ENCODE assay signal across 1 cellular context in the genomic region with DNA sequence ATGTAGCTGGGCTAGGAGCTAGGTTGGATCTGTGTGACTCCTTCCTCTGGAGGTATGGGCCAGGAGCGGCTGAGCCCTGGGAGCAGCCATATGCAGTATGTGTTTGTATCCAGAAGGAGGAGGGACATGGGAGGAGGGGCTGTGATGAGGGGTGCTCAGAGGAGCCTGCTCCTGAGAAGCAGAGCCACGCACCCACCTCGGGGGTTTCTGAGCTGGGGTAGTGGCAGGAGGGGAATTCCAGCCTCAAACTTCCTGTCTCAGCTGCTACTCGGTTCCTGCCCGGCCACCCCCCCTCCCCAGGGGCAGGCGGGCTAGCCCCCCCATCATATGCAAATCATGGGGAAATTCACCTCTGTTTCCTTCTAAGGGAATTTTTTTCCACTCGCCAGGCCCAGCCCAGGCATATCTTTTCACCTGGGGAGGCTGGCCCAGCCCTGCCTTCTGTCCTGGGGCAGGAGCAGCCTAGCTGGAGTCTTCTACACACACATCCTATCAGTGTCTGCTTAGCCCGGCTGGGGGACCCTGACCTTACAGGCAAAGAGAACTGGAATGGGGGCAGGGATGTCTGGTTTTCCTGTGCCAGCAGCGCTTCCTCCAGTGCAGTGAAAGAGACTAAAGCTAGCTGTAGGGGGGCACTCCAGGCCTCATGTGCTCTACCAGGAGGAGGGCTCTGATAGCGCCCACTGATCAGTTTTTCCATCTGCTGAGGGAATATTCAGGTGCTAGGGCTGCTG.
TF ChIP-seq lines count a peak whose summit lies in the region.

No MANE protein-coding gene starts in this region.

TF ChIP-seq in K562, 482 proteins besides CTCF, POLR2A, EP300 and RAD21 (continued from another document):
- TF ChIP-seq, protein P1, sequence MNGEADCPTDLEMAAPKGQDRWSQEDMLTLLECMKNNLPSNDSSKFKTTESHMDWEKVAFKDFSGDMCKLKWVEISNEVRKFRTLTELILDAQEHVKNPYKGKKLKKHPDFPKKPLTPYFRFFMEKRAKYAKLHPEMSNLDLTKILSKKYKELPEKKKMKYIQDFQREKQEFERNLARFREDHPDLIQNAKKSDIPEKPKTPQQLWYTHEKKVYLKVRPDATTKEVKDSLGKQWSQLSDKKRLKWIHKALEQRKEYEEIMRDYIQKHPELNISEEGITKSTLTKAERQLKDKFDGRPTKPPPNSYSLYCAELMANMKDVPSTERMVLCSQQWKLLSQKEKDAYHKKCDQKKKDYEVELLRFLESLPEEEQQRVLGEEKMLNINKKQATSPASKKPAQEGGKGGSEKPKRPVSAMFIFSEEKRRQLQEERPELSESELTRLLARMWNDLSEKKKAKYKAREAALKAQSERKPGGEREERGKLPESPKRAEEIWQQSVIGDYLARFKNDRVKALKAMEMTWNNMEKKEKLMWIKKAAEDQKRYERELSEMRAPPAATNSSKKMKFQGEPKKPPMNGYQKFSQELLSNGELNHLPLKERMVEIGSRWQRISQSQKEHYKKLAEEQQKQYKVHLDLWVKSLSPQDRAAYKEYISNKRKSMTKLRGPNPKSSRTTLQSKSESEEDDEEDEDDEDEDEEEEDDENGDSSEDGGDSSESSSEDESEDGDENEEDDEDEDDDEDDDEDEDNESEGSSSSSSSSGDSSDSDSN (IDR thresholded peaks at IDR 0.05; ENCODE audit: borderline replicate concordance in 1 of 2, low read depth in 2 of 2, low read length in 2 of 2) = 0 out of 4 replicates have a peak, but pooled peaks of 1 of the 2 experiments have one; percentile 16
- TF ChIP-seq ZNF263 (CRISPR knock-in tag; IDR thresholded peaks at IDR 0.05; ENCODE audit: borderline replicate concordance) = peak; percentile 94
- TF ChIP-seq ETV5 (CRISPR knock-in tag; IDR thresholded peaks at IDR 0.05; ENCODE audit: low read depth) = 0 out of 2 replicates have a peak, but pooled peaks have one; percentile 2
- TF ChIP-seq SRF (CRISPR knock-in tag; IDR thresholded peaks at IDR 0.05) = peak in 1 of 2 experiments; percentile 45; a peak in 1 of 4 replicates
- no peak for TF ChIP-seq KDM5B (IDR thresholded peaks at IDR 0.05; ENCODE audit: insufficient replicate concordance, low read depth, low read length)
- TF ChIP-seq, protein P2, sequence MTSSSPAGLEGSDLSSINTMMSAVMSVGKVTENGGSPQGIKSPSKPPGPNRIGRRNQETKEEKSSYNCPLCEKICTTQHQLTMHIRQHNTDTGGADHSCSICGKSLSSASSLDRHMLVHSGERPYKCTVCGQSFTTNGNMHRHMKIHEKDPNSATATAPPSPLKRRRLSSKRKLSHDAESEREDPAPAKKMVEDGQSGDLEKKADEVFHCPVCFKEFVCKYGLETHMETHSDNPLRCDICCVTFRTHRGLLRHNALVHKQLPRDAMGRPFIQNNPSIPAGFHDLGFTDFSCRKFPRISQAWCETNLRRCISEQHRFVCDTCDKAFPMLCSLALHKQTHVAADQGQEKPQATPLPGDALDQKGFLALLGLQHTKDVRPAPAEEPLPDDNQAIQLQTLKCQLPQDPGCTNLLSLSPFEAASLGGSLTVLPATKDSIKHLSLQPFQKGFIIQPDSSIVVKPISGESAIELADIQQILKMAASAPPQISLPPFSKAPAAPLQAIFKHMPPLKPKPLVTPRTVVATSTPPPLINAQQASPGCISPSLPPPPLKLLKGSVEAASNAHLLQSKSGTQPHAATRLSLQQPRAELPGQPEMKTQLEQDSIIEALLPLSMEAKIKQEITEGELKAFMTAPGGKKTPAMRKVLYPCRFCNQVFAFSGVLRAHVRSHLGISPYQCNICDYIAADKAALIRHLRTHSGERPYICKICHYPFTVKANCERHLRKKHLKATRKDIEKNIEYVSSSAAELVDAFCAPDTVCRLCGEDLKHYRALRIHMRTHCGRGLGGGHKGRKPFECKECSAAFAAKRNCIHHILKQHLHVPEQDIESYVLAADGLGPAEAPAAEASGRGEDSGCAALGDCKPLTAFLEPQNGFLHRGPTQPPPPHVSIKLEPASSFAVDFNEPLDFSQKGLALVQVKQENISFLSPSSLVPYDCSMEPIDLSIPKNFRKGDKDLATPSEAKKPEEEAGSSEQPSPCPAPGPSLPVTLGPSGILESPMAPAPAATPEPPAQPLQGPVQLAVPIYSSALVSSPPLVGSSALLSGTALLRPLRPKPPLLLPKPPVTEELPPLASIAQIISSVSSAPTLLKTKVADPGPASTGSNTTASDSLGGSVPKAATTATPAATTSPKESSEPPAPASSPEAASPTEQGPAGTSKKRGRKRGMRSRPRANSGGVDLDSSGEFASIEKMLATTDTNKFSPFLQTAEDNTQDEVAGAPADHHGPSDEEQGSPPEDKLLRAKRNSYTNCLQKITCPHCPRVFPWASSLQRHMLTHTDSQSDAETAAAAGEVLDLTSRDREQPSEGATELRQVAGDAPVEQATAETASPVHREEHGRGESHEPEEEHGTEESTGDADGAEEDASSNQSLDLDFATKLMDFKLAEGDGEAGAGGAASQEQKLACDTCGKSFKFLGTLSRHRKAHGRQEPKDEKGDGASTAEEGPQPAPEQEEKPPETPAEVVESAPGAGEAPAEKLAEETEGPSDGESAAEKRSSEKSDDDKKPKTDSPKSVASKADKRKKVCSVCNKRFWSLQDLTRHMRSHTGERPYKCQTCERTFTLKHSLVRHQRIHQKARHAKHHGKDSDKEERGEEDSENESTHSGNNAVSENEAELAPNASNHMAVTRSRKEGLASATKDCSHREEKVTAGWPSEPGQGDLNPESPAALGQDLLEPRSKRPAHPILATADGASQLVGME (CRISPR knock-in tag; IDR thresholded peaks at IDR 0.05) = no peak
- TF ChIP-seq, protein P3, sequence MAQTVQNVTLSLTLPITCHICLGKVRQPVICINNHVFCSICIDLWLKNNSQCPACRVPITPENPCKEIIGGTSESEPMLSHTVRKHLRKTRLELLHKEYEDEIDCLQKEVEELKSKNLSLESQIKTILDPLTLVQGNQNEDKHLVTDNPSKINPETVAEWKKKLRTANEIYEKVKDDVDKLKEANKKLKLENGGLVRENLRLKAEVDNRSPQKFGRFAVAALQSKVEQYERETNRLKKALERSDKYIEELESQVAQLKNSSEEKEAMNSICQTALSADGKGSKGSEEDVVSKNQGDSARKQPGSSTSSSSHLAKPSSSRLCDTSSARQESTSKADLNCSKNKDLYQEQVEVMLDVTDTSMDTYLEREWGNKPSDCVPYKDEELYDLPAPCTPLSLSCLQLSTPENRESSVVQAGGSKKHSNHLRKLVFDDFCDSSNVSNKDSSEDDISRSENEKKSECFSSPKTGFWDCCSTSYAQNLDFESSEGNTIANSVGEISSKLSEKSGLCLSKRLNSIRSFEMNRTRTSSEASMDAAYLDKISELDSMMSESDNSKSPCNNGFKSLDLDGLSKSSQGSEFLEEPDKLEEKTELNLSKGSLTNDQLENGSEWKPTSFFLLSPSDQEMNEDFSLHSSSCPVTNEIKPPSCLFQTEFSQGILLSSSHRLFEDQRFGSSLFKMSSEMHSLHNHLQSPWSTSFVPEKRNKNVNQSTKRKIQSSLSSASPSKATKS (CRISPR knock-in tag; IDR thresholded peaks at IDR 0.05) = no peak
- TF ChIP-seq TFAP4 (CRISPR knock-in tag; IDR thresholded peaks at IDR 0.05; ENCODE audit: borderline replicate concordance) = 0 out of 2 replicates have a peak, but pooled peaks have one; percentile 20
- no peak for TF ChIP-seq ZNF41 (CRISPR knock-in tag; conservative IDR thresholded peaks at IDR 0.05)
- no peak for TF ChIP-seq PBX2 (CRISPR knock-in tag; IDR thresholded peaks at IDR 0.05; ENCODE audit: low read depth)
- TF ChIP-seq PBX2 (tag; conservative IDR thresholded peaks at IDR 0.05; ENCODE audit: low read depth) = no peak
- no peak for TF ChIP-seq ZNF696 (CRISPR knock-in tag; conservative IDR thresholded peaks at IDR 0.05)
- TF ChIP-seq ZNF740 (CRISPR knock-in tag; IDR thresholded peaks at IDR 0.05) = peak; percentile 83
- peak in 1 of 2 experiments; percentile 80; a peak in 2 of 4 replicates for TF ChIP-seq ZNF740 (tag; IDR thresholded peaks at IDR 0.05)
